8 cellular contexts compared by ENCODE assay signal in the genomic region with DNA sequence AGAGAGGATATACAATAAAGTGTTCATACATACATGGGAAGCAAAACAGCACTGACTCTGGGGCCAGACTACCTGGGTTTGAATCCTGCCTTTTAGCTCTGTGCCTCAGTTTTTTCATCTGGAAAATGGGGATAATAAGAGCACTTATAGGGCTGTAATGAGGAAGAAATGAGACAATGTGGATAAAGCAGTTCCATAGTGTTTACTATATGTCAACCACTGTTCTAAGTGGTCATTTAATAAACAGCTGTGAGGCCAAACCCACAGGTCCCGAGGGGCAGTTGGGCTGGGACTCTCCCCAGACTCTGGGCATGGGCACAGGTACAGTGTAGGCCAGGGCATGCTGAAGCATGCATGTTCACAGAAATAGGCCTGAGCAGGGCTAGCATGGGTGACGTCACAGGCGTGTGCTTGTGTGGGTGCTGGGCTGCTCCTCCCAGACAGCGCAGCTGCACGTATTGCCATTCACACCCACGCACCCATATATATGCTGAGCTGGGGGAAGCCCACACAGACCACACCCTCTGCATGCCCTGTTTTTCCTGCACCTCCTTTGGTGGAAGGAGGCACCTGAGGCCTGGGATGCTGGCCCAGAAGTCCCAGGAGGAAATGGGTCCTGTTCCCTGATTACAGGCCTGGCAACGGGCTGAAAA. TPM values are rescaled to one million over a fixed set of nuclear protein-coding genes. Genes with fewer than 3 reads are reported as not detected.
DNase-seq lines count a peak whose midpoint lies in the region; ATAC-seq and TF ChIP-seq lines count a peak whose summit lies in the region.

No MANE protein-coding gene starts in this region.

- H3K4me3 ChIP-seq in naive thymus-derived CD4-positive, alpha-beta T cell (ENCODE audit: low read length), result no peak overlapping the region
- H3K4me3 ChIP-seq in upper lobe of left lung (no peak overlapping the region), right cardiac atrium (ENCODE audit: low read length) (no peak overlapping the region), mucosa of descending colon (no peak overlapping the region)

- H3K36me3 ChIP-seq in naive thymus-derived CD4-positive, alpha-beta T cell (ENCODE audit: control insufficient read depth in 2 of 3, insufficient read depth in 3 of 3, low read length in 3 of 3), result no peaks in the 10 kb centered on the region
- no peaks in the 10 kb centered on the region for H3K36me3 ChIP-seq in upper lobe of left lung
- no peaks in the 10 kb centered on the region for H3K36me3 ChIP-seq in mucosa of descending colon (ENCODE audit: low read depth)

- H3K36me3 Mint-ChIP-seq in naive thymus-derived CD4-positive, alpha-beta T cell, result peaks cover 0 to 10% (median 3%) of the 10 kb centered on the region in 5 donors

- H3K27ac ChIP-seq in naive thymus-derived CD4-positive, alpha-beta T cell (ENCODE audit: low read depth, low read length), result peak overlapping the region; percentile 29
- H3K27ac ChIP-seq in upper lobe of left lung (no peak overlapping the region), right cardiac atrium (ENCODE audit: low read length) (no peak overlapping the region)

- no peak for TF ChIP-seq EP300 in upper lobe of left lung (IDR thresholded peaks at IDR 0.05)

- peak; percentile 58 for ATAC-seq in GM18517 (IDR thresholded peaks at IDR 0.05; ENCODE audit: unreplicated experiment)
- ATAC-seq in HG03039 (IDR thresholded peaks at IDR 0.05; ENCODE audit: unreplicated experiment), result peak; percentile 37
- ATAC-seq in naive thymus-derived CD4-positive, alpha-beta T cell, result no peak
- ATAC-seq in upper lobe of left lung (ENCODE audit: low FRiP score in 2 of 2), result no peak
- ATAC-seq in right cardiac atrium, result no peak
- ATAC-seq in mucosa of descending colon, result no peak

- H3K4me1 ChIP-seq in naive thymus-derived CD4-positive, alpha-beta T cell (ENCODE audit: control insufficient read depth in 2 of 2, insufficient read depth in 2 of 2, low read length in 2 of 2), result peaks cover 11 to 14% of the 10 kb centered on the region in 2 donors
- H3K4me1 ChIP-seq in upper lobe of left lung, result peaks cover 7 to 23% (median 16%) of the 10 kb centered on the region in 4 donors
- peaks cover 2% of the 10 kb centered on the region for H3K4me1 ChIP-seq in right cardiac atrium (ENCODE audit: control insufficient read depth, insufficient read depth, low read length)
- peaks cover 5% of the 10 kb centered on the region for H3K4me1 ChIP-seq in mucosa of descending colon (ENCODE audit: low read depth)

- CTCF ChIA-PET in naive thymus-derived CD4-positive, alpha-beta T cell (lab: Charles Lee), result interaction anchor here (0.6 to 14.7 kb wide), 13 partner anchors 10 to 276 kb away, joined by 3 to 236 read pairs (median 4); partner anchors contain the start of gene LPIN3

- WGBS in upper lobe of left lung, 2 donors, result 80 to 81% methylated on average over 2 to 7 of the region's 7 CpGs
- 85% methylated on average over 7 of the region's 7 CpGs for WGBS in right cardiac atrium

- peak; percentile 61 to 65 for DNase-seq in activated CD4-positive, alpha-beta T cell treated with anti-CD3 and anti-CD28 coated beads, Interleukin-2, amount 50 U/mL, for 4 hours
- DNase-seq in naive thymus-derived CD4-positive, alpha-beta T cell, result peak in 6 of 9 donors; percentile 32 to 72 (median 44)
- no peak for DNase-seq in upper lobe of left lung
- DNase-seq in right cardiac atrium, result no peak
- no peak for DNase-seq in medulla oblongata (ENCODE audit: extremely low spot score)
- DNase-seq in mucosa of descending colon, result no peak

- H3K9me3 Mint-ChIP-seq in naive thymus-derived CD4-positive, alpha-beta T cell, result peaks cover 0 to 2% (median 0%) of the 10 kb centered on the region in 11 donors

- no peak for TF ChIP-seq POLR2A in upper lobe of left lung (IDR thresholded peaks at IDR 0.05)

- H3K9me3 ChIP-seq in naive thymus-derived CD4-positive, alpha-beta T cell (ENCODE audit: control insufficient read depth in 2 of 3, low read length in 3 of 3), result no peaks in the 10 kb centered on the region
- H3K9me3 ChIP-seq in upper lobe of left lung, result no peaks in the 10 kb centered on the region
- H3K9me3 ChIP-seq in right cardiac atrium (ENCODE audit: control insufficient read depth, low read length), result no peaks in the 10 kb centered on the region
- H3K9me3 ChIP-seq in mucosa of descending colon, result no peaks in the 10 kb centered on the region

- POLR2A ChIA-PET in naive thymus-derived CD4-positive, alpha-beta T cell (lab: Charles Lee), result interaction anchor here (1.0 to 16.5 kb wide), 4 partner anchors 8 to 98 kb away, joined by 3 to 604 read pairs (median 10); no protein-coding TSS in a partner anchor

- no peak overlapping the region for H3K4me3 Mint-ChIP-seq in naive thymus-derived CD4-positive, alpha-beta T cell

- intact Hi-C loops in naive thymus-derived CD4-positive, alpha-beta T cell (cut with micrococcal nuclease), result loop anchor here in 1 of 2 donors (10.0 kb wide), 1 partner anchor 281 kb away; no protein-coding TSS in a partner anchor
- intact Hi-C loops in right cardiac atrium (cut with DNase I), result loop anchor here in 1 of 4 donors (10.0 kb wide), 1 partner anchor 211 kb away; the partner anchor contains the start of gene LPIN3
- intact Hi-C loops in mucosa of descending colon (cut with DNase I, micrococcal nuclease), result no loop called here

- TF ChIP-seq CTCF in upper lobe of left lung (IDR thresholded peaks at IDR 0.05) (no peak), mucosa of descending colon (IDR thresholded peaks at IDR 0.05) (no peak)

- H3K4me1 Mint-ChIP-seq in naive thymus-derived CD4-positive, alpha-beta T cell, result peaks cover 21 to 44% (median 33%) of the 10 kb centered on the region in 7 donors

- no peaks in the 10 kb centered on the region for H3K27me3 ChIP-seq in naive thymus-derived CD4-positive, alpha-beta T cell (ENCODE audit: control insufficient read depth in 2 of 2, insufficient read depth in 2 of 2, low read length in 2 of 2)
- H3K27me3 ChIP-seq in upper lobe of left lung (no peaks in the 10 kb centered on the region), right cardiac atrium (ENCODE audit: control insufficient read depth, insufficient read depth) (no peaks in the 10 kb centered on the region)

- no peaks in the 10 kb centered on the region for H3K27me3 Mint-ChIP-seq in naive thymus-derived CD4-positive, alpha-beta T cell

- H3K27ac Mint-ChIP-seq in naive thymus-derived CD4-positive, alpha-beta T cell, result peak overlapping the region in 7 of 9 donors; percentile 44 to 78 (median 59)

RNA-seq across cellular contexts. Expression of gene PLCG1, which starts 3.5 kb away (rescaled TPM):
- total RNA-seq in naive thymus-derived CD4-positive, alpha-beta T cell, result 100 to 1,000 TPM; 343 to 559 (median 418) TPM
- polyA plus RNA-seq in naive thymus-derived CD4-positive, alpha-beta T cell, result 100 to 1,000 TPM in 1 of 2 donors, 10 to 100 TPM in 1; 36.9 to 105 TPM
- total RNA-seq in upper lobe of left lung, result 100 to 1,000 TPM in 3 of 6 donors, 10 to 100 TPM in 3; 69.8 to 383 (median 99.5) TPM
- 10 to 100 TPM; 50.1 to 62.2 (median 58.3) TPM for total RNA-seq in right cardiac atrium
- polyA plus RNA-seq in right cardiac atrium, result 45.6 TPM
- total RNA-seq in mucosa of descending colon, result 10 to 100 TPM; 65.2 to 98.4 (median 85.4) TPM

Comparison
In these comparisons a context has a peak if more than half of its experiments do, and no peak if none do; other contexts are left out.
1. ATAC-seq: peak in GM18517 (single experiment) and HG03039 (single experiment); none in naive thymus-derived CD4-positive, alpha-beta T cell (single experiment), upper lobe of left lung (0 of 2), right cardiac atrium (0 of 2) and mucosa of descending colon (single experiment).
2. DNase-seq: peak in activated CD4-positive, alpha-beta T cell treated with anti-CD3 and anti-CD28 coated beads, Interleukin-2, amount 50 U/mL, for 4 hours (2 of 2) and naive thymus-derived CD4-positive, alpha-beta T cell (6 of 9); none in upper lobe of left lung (0 of 2), right cardiac atrium (0 of 3), medulla oblongata (single experiment) and mucosa of descending colon (0 of 3).